In the genomic region with DNA sequence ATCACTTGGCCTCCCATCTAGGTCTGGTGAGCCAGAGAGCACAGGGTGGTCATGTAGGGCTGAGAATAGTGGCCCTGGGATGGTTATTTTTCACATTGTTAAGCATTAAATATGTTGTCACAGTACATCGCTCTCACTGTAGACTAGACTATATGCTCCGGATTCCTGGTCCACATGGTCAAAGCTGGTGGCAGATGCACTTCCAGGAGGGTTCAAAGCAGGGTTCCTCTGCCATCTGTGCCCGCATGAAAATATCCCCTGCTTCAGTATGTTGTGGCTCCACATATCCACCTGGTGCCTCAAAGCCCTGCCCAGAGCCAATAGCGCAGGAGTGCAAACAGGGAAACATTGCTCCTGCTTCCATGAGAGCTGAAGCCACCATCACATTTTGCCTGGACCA, we compare ENCODE assay signal across 22 cellular contexts.
"Had no signal": no experiment of that assay in that cellular context is flagged by ENCODE, and none has a peak within 500 bp of the region (broad histone marks: within the 10 kb centered on the region; RNA-seq: fewer than 3 reads in every experiment).

No MANE protein-coding gene starts in this region.

- H3K9me3 ChIP-seq: left ventricle myocardium inferior, ovary, right atrium auricular region, stomach, testis, thyroid gland, transverse colon, upper lobe of left lung, vagina had no signal

- H3K36me3 ChIP-seq: left ventricle myocardium inferior, ovary, right atrium auricular region, stomach, thyroid gland, transverse colon, upper lobe of left lung, vagina had no signal

- H3K27ac ChIP-seq: left ventricle myocardium inferior, ovary, right atrium auricular region, stomach, testis, thyroid gland, transverse colon, upper lobe of left lung, vagina had no signal

- H3K27me3 ChIP-seq: ovary, right atrium auricular region, testis, thyroid gland, transverse colon, upper lobe of left lung, vagina had no signal

- H3K4me1 ChIP-seq: left ventricle myocardium inferior, right atrium auricular region, stomach, testis, thyroid gland, transverse colon, upper lobe of left lung, vagina had no signal

- DNase-seq: islet precursor cell; left ventricle myocardium inferior; mesendoderm; naive B cell; natural killer cell; ovary; stimulated activated CD4-positive, alpha-beta T cell treated with anti-CD3 and anti-CD28 coated beads, Interleukin-12 subunit alpha, Interleukin-12 subunit beta, amount 100 ng/mL, for 4 hours; stimulated activated CD4-positive, alpha-beta T cell treated with anti-CD3 and anti-CD28 coated beads, Interleukin-15, amount 100 ng/mL, for 24 hours; stimulated activated CD4-positive, alpha-beta T cell treated with anti-CD3 and anti-CD28 coated beads, Interleukin-2, amount 100 ng/mL, for 24 hours; stimulated activated CD4-positive, alpha-beta T cell treated with anti-CD3 and anti-CD28 coated beads, Interleukin-4, amount 100 ng/mL, for 1 hour; stimulated activated naive B cell treated with anti-CD40 and anti-IgM and Interleukin-4, amounts not matched to agents 10 μg/mL and 1 μg/mL and 100 μg/mL, for 72 hours; stimulated activated naive CD8-positive, alpha-beta T cell treated with anti-CD3 and anti-CD28 coated beads, Interleukin-15, Interleukin-2, amounts not matched to agents 100 U/mL and 50 U/mL, for 24 hours; stomach; thyroid gland; transverse colon; upper lobe of left lung had no signal

- ATAC-seq: natural killer cell; sciatic nerve; stimulated activated naive B cell treated with anti-CD40 and anti-IgM and Interleukin-4, amounts not matched to agents 10 μg/mL and 1 μg/mL and 100 μg/mL, for 72 hours; stimulated activated naive CD8-positive, alpha-beta T cell treated with anti-CD3 and anti-CD28 coated beads, Interleukin-15, Interleukin-2, amounts not matched to agents 100 U/mL and 50 U/mL, for 24 hours had no signal

- H3K4me3 ChIP-seq: left ventricle myocardium inferior, lung, ovary, right atrium auricular region, skin epidermis, stomach, testis, thyroid gland, transverse colon, upper lobe of left lung, vagina had no signal
